In the genomic region with DNA sequence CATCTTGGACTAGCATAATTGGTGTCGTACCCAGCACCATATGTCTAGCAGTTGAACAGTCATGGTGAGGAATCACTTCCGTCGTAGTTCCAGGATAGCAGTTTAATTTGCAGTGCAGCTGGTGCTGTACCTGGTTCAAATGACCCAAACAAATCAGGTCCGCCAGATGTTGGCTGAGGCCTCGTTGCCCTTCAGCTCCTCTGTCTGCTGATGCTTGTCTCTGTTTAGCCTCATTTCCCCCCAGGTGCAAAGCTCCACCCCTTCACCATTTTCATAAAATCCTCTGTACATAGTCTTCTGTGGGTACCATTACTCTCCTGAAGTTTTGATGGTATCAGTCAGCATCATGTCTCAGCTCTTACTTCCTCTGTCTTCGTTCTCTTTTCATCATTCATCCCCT, we compare ENCODE assay signal across 13 cellular contexts.
"Had no signal": no experiment of that assay in that cellular context is flagged by ENCODE, and none has a peak within 500 bp of the region (broad histone marks: within the 10 kb centered on the region; RNA-seq: fewer than 3 reads in every experiment).

No MANE protein-coding gene starts in this region.

- H3K27ac Mint-ChIP-seq: mesothelial cell of epicardium, T-helper 17 cell had no signal

- H3K27me3 ChIP-seq: neutrophil, tibial artery had no signal

- H3K4me1 Mint-ChIP-seq: mesothelial cell of epicardium had no signal

- H3K27ac ChIP-seq: neutrophil, tibial artery had no signal

- H3K9me3 ChIP-seq: neutrophil, tibial artery had no signal

- H3K4me3 Mint-ChIP-seq: mesothelial cell of epicardium, T-helper 17 cell had no signal

- H3K4me3 ChIP-seq: tibial artery had no signal

- DNase-seq: activated CD4-positive, alpha-beta T cell treated with anti-CD3 and anti-CD28 coated beads, Interleukin-2, amount 50 U/mL, for 48 hours; activated CD8-positive, alpha-beta memory T cell treated with anti-CD3 and anti-CD28 coated beads, Interleukin-2, amount 50 U/mL, for 48 hours; anterior cingulate cortex; dermis blood vessel endothelial cell; hippocampal formation; retina; stimulated activated CD4-positive, alpha-beta T cell treated with anti-CD3 and anti-CD28 coated beads, Interleukin-4, amount 100 ng/mL, for 24 hours; T-helper 17 cell; tibial artery had no signal

- H3K27me3 Mint-ChIP-seq: T-helper 17 cell had no signal

- ATAC-seq: activated CD4-positive, CD25-positive, alpha-beta regulatory T cell treated with anti-CD3 and anti-CD28 coated beads, Interleukin-2, amount 50 U/mL, for 24 hours; activated naive CD4-positive, alpha-beta T cell treated with anti-CD3 and anti-CD28 coated beads, Interleukin-2, amount 50 U/mL, for 72 hours; T-helper 17 cell had no signal
